ENCODE assay signal across 1 cellular context in the genomic region with DNA sequence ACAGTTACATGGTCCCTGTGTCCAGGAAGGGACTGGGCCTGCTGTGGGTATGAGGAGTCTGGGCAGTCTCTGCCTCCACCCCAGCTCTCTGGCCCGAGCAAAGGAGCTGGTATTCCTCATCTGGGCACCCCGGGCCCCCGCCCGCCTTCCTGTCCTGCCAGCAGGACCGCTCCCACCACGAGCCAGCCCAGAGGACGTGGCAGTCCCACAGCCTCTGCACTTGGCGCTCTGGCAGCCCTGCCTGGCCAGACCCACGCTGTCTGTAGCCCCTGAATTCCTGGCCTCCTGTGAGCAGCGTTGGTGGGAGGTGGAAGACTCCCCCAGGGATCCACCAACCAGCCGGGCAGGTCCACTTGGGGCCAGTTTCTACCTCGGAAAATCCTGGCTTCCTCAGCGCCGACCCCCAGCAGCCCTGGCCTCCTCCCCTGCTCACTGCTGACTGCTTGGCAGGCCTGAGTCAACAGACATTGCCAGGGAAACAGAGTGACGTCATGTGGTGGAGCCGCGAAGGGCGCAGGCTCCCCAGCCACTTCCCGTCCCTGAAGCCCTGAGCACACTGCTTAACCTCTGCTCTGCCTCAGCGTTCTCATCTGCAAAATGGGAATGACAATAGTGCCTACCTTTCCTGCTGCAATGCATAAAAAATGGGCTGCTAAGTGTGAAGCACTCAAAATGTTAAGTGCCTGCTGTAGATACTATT.
TF ChIP-seq lines count a peak whose summit lies in the region.

No MANE protein-coding gene starts in this region.

TF ChIP-seq in HepG2, 621 proteins besides CTCF, POLR2A, EP300 and RAD21 (continued from another document and continues in another):
- TF ChIP-seq, protein P1, sequence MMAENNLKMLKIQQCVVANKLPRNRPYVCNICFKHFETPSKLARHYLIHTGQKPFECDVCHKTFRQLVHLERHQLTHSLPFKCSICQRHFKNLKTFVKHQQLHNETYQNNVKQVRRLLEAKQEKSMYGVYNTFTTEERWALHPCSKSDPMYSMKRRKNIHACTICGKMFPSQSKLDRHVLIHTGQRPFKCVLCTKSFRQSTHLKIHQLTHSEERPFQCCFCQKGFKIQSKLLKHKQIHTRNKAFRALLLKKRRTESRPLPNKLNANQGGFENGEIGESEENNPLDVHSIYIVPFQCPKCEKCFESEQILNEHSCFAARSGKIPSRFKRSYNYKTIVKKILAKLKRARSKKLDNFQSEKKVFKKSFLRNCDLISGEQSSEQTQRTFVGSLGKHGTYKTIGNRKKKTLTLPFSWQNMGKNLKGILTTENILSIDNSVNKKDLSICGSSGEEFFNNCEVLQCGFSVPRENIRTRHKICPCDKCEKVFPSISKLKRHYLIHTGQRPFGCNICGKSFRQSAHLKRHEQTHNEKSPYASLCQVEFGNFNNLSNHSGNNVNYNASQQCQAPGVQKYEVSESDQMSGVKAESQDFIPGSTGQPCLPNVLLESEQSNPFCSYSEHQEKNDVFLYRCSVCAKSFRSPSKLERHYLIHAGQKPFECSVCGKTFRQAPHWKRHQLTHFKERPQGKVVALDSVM (CRISPR knock-in tag; IDR thresholded peaks at IDR 0.05) = no peak
- TF ChIP-seq PAF1 (CRISPR knock-in tag; IDR thresholded peaks at IDR 0.05) = no peak
- TF ChIP-seq ZSCAN29 (CRISPR knock-in tag; conservative IDR thresholded peaks at IDR 0.05) = no peak
- 0 out of 2 replicates have a peak, but pooled peaks have one; percentile 17 for TF ChIP-seq ZNF768 (CRISPR knock-in tag; IDR thresholded peaks at IDR 0.05)
- no peak for TF ChIP-seq GPN1 (CRISPR knock-in tag; IDR thresholded peaks at IDR 0.05; ENCODE audit: borderline replicate concordance)
- no peak for TF ChIP-seq KDM5B (CRISPR knock-in tag; IDR thresholded peaks at IDR 0.05; ENCODE audit: borderline replicate concordance)
- TF ChIP-seq NFYC (CRISPR knock-in tag; IDR thresholded peaks at IDR 0.05) = no peak
- no peak for TF ChIP-seq NCOA2 (CRISPR knock-in tag; IDR thresholded peaks at IDR 0.05)
- no peak for TF ChIP-seq ZSCAN20 (CRISPR knock-in tag; IDR thresholded peaks at IDR 0.05; ENCODE audit: borderline replicate concordance)
- no peak for TF ChIP-seq SIN3A (IDR thresholded peaks at IDR 0.05; ENCODE audit: borderline replicate concordance, low read depth, low read length)
- TF ChIP-seq NFE2L1 (CRISPR knock-in tag; IDR thresholded peaks at IDR 0.05; ENCODE audit: borderline replicate concordance) = no peak
- TF ChIP-seq ZNF253 (CRISPR knock-in tag; IDR thresholded peaks at IDR 0.05; ENCODE audit: borderline replicate concordance) = no peak
- no peak for TF ChIP-seq GTF2F1 (IDR thresholded peaks at IDR 0.05; ENCODE audit: low read length)
- peak; percentile 44; the same call in 1 of the 2 replicates for TF ChIP-seq ZBTB38 (CRISPR knock-in tag; IDR thresholded peaks at IDR 0.05)
- no peak for TF ChIP-seq ZNF136 (CRISPR knock-in tag; IDR thresholded peaks at IDR 0.05; ENCODE audit: low read depth)
- TF ChIP-seq, protein P2, sequence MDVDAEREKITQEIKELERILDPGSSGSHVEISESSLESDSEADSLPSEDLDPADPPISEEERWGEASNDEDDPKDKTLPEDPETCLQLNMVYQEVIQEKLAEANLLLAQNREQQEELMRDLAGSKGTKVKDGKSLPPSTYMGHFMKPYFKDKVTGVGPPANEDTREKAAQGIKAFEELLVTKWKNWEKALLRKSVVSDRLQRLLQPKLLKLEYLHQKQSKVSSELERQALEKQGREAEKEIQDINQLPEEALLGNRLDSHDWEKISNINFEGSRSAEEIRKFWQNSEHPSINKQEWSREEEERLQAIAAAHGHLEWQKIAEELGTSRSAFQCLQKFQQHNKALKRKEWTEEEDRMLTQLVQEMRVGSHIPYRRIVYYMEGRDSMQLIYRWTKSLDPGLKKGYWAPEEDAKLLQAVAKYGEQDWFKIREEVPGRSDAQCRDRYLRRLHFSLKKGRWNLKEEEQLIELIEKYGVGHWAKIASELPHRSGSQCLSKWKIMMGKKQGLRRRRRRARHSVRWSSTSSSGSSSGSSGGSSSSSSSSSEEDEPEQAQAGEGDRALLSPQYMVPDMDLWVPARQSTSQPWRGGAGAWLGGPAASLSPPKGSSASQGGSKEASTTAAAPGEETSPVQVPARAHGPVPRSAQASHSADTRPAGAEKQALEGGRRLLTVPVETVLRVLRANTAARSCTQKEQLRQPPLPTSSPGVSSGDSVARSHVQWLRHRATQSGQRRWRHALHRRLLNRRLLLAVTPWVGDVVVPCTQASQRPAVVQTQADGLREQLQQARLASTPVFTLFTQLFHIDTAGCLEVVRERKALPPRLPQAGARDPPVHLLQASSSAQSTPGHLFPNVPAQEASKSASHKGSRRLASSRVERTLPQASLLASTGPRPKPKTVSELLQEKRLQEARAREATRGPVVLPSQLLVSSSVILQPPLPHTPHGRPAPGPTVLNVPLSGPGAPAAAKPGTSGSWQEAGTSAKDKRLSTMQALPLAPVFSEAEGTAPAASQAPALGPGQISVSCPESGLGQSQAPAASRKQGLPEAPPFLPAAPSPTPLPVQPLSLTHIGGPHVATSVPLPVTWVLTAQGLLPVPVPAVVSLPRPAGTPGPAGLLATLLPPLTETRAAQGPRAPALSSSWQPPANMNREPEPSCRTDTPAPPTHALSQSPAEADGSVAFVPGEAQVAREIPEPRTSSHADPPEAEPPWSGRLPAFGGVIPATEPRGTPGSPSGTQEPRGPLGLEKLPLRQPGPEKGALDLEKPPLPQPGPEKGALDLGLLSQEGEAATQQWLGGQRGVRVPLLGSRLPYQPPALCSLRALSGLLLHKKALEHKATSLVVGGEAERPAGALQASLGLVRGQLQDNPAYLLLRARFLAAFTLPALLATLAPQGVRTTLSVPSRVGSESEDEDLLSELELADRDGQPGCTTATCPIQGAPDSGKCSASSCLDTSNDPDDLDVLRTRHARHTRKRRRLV (CRISPR knock-in tag; IDR thresholded peaks at IDR 0.05) = no peak
- no peak for TF ChIP-seq ZNF430 (CRISPR knock-in tag; IDR thresholded peaks at IDR 0.05)
- TF ChIP-seq, protein P3, sequence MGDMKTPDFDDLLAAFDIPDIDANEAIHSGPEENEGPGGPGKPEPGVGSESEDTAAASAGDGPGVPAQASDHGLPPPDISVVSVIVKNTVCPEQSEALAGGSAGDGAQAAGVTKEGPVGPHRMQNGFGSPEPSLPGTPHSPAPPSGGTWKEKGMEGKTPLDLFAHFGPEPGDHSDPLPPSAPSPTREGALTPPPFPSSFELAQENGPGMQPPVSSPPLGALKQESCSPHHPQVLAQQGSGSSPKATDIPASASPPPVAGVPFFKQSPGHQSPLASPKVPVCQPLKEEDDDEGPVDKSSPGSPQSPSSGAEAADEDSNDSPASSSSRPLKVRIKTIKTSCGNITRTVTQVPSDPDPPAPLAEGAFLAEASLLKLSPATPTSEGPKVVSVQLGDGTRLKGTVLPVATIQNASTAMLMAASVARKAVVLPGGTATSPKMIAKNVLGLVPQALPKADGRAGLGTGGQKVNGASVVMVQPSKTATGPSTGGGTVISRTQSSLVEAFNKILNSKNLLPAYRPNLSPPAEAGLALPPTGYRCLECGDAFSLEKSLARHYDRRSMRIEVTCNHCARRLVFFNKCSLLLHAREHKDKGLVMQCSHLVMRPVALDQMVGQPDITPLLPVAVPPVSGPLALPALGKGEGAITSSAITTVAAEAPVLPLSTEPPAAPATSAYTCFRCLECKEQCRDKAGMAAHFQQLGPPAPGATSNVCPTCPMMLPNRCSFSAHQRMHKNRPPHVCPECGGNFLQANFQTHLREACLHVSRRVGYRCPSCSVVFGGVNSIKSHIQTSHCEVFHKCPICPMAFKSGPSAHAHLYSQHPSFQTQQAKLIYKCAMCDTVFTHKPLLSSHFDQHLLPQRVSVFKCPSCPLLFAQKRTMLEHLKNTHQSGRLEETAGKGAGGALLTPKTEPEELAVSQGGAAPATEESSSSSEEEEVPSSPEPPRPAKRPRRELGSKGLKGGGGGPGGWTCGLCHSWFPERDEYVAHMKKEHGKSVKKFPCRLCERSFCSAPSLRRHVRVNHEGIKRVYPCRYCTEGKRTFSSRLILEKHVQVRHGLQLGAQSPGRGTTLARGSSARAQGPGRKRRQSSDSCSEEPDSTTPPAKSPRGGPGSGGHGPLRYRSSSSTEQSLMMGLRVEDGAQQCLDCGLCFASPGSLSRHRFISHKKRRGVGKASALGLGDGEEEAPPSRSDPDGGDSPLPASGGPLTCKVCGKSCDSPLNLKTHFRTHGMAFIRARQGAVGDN (CRISPR knock-in tag; IDR thresholded peaks at IDR 0.05) = peak; percentile 73
- TF ChIP-seq ZNF160 (CRISPR knock-in tag; IDR thresholded peaks at IDR 0.05) = no peak
- no peak for TF ChIP-seq TAF15 (IDR thresholded peaks at IDR 0.05; ENCODE audit: low read depth, low read length, poor library complexity, severe bottlenecking)
- TF ChIP-seq, protein P4, sequence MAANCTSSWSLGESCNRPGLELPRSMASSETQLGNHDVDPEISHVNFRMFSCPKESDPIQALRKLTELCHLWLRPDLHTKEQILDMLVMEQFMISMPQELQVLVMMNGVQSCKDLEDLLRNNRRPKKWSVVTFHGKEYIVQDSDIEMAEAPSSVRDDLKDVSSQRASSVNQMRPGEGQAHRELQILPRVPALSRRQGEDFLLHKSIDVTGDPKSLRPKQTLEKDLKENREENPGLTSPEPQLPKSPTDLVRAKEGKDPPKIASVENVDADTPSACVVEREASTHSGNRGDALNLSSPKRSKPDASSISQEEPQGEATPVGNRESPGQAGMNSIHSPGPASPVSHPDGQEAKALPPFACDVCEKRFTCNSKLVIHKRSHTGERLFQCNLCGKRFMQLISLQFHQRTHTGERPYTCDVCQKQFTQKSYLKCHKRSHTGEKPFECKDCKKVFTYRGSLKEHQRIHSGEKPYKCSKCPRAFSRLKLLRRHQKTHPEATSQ (CRISPR knock-in tag; IDR thresholded peaks at IDR 0.05; ENCODE audit: borderline replicate concordance) = no peak
- TF ChIP-seq, protein P5, sequence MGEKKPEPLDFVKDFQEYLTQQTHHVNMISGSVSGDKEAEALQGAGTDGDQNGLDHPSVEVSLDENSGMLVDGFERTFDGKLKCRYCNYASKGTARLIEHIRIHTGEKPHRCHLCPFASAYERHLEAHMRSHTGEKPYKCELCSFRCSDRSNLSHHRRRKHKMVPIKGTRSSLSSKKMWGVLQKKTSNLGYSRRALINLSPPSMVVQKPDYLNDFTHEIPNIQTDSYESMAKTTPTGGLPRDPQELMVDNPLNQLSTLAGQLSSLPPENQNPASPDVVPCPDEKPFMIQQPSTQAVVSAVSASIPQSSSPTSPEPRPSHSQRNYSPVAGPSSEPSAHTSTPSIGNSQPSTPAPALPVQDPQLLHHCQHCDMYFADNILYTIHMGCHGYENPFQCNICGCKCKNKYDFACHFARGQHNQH (CRISPR knock-in tag; IDR thresholded peaks at IDR 0.05) = 0 out of 2 replicates have a peak, but pooled peaks have one; percentile 17
- no peak for TF ChIP-seq ZNF12 (CRISPR knock-in tag; IDR thresholded peaks at IDR 0.05)
- no peak for TF ChIP-seq ZNF282 (IDR thresholded peaks at IDR 0.05; ENCODE audit: partially characterized antibody)
- TF ChIP-seq ZNF724P (CRISPR knock-in tag; IDR thresholded peaks at IDR 0.05; ENCODE audit: borderline replicate concordance) = no peak
- no peak for TF ChIP-seq ZNF780A (CRISPR knock-in tag; IDR thresholded peaks at IDR 0.05)
- TF ChIP-seq ZNF572 (CRISPR knock-in tag; IDR thresholded peaks at IDR 0.05) = no peak
- TF ChIP-seq GFI1 (CRISPR knock-in tag; IDR thresholded peaks at IDR 0.05; ENCODE audit: borderline replicate concordance) = no peak
- no peak for TF ChIP-seq ZNF251 (CRISPR knock-in tag; IDR thresholded peaks at IDR 0.05)
- TF ChIP-seq, protein P6, sequence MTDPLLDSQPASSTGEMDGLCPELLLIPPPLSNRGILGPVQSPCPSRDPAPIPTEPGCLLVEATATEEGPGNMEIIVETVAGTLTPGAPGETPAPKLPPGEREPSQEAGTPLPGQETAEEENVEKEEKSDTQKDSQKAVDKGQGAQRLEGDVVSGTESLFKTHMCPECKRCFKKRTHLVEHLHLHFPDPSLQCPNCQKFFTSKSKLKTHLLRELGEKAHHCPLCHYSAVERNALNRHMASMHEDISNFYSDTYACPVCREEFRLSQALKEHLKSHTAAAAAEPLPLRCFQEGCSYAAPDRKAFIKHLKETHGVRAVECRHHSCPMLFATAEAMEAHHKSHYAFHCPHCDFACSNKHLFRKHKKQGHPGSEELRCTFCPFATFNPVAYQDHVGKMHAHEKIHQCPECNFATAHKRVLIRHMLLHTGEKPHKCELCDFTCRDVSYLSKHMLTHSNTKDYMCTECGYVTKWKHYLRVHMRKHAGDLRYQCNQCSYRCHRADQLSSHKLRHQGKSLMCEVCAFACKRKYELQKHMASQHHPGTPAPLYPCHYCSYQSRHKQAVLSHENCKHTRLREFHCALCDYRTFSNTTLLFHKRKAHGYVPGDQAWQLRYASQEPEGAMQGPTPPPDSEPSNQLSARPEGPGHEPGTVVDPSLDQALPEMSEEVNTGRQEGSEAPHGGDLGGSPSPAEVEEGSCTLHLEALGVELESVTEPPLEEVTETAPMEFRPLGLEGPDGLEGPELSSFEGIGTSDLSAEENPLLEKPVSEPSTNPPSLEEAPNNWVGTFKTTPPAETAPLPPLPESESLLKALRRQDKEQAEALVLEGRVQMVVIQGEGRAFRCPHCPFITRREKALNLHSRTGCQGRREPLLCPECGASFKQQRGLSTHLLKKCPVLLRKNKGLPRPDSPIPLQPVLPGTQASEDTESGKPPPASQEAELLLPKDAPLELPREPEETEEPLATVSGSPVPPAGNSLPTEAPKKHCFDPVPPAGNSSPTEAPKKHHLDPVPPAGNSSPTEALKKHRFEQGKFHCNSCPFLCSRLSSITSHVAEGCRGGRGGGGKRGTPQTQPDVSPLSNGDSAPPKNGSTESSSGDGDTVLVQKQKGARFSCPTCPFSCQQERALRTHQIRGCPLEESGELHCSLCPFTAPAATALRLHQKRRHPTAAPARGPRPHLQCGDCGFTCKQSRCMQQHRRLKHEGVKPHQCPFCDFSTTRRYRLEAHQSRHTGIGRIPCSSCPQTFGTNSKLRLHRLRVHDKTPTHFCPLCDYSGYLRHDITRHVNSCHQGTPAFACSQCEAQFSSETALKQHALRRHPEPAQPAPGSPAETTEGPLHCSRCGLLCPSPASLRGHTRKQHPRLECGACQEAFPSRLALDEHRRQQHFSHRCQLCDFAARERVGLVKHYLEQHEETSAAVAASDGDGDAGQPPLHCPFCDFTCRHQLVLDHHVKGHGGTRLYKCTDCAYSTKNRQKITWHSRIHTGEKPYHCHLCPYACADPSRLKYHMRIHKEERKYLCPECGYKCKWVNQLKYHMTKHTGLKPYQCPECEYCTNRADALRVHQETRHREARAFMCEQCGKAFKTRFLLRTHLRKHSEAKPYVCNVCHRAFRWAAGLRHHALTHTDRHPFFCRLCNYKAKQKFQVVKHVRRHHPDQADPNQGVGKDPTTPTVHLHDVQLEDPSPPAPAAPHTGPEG (CRISPR knock-in tag; IDR thresholded peaks at IDR 0.05) = no peak
